ENCODE assay signal across 8 cellular contexts in genomic region chr1:233327938-233328660, GRCh38. TPM values are rescaled to one million over a fixed set of nuclear protein-coding genes. Genes with fewer than 3 reads are reported as not detected.
DNase-seq lines count a peak whose midpoint lies in the region; ATAC-seq, FAIRE-seq and TF ChIP-seq lines count a peak whose summit lies in the region.

No MANE protein-coding gene starts in this region.

- TF ChIP-seq POLR2A in A549 (IDR thresholded peaks at IDR 0.05; ENCODE audit: low read length) (no peak), GM18505 (IDR thresholded peaks at IDR 0.05; ENCODE audit: borderline replicate concordance, extremely low read depth, insufficient read depth, insufficient read length) (no peak)

- FAIRE-seq in A549 (lab: Jason Lieb, UNC), result no peak

- H3K4me2 ChIP-seq in A549, result peak overlapping the region; percentile 95

- in situ Hi-C loops in astrocyte of the spinal cord (cut with HindIII; ENCODE audit: low sequenced_read_pairs), result no loop called here

- TF ChIP-seq EP300 in A549 (IDR thresholded peaks at IDR 0.05), result no peak

- H3K4me3 ChIP-seq in A549 (peak overlapping the region; percentile 98), astrocyte of the spinal cord (ENCODE audit: low read depth, low read length) (peak overlapping the region; percentile 35)

- no peaks in the 10 kb centered on the region for H3K9me3 ChIP-seq in A549

- TF ChIP-seq CTCF in A549 (IDR thresholded peaks at IDR 0.05), result no peak
- TF ChIP-seq CTCF in astrocyte of the spinal cord (IDR thresholded peaks at IDR 0.05; ENCODE audit: low read depth, low read length), result no peak

- H3K4me1 ChIP-seq in A549, result peaks cover 34% of the 10 kb centered on the region

- ATAC-seq in A549 (peak; percentile 36 to 51), GM18505 (IDR thresholded peaks at IDR 0.05; ENCODE audit: unreplicated experiment) (peak; percentile 27), HG02970 (IDR thresholded peaks at IDR 0.05; ENCODE audit: low FRiP score, unreplicated experiment) (peak; percentile 30)

- CTCF ChIA-PET in A549 (lab: Yijun Ruan, JAX), result interaction anchor here (0.6 to 1.6 kb wide), 8 partner anchors 10 to 783 kb away, joined by 3 to 4 read pairs (median 3); no protein-coding TSS in a partner anchor

- under 1% methylated on average over 35 of the region's 105 CpGs for WGBS in A549 (ENCODE audit: missing lambda C conversion rate)

- POLR2A ChIA-PET in A549 (lab: Yijun Ruan, JAX), result interaction anchor here (0.9 to 1.3 kb wide), 3 partner anchors 12 to 32 kb away, joined by 3 to 7 read pairs (median 4); no protein-coding TSS in a partner anchor

- H3K27ac ChIP-seq in A549, result peak overlapping the region; percentile 96 to 97

- DNase-seq in A549 (ENCODE audit: low read depth in 1 of 2, low spot score in 1 of 2) (peak in 1 of 2 experiments; percentile 30), RPMI8226 (peak; percentile 67), astrocyte of the spinal cord (ENCODE audit: low read depth, low spot score) (no peak), iris pigment epithelial cell (ENCODE audit: low read depth) (peak; percentile 15), dedifferentiated amniotic fluid mesenchymal stem cell (ENCODE audit: extremely low spot score) (no peak)
- peak; percentile 31 for DNase-seq in stimulated activated CD4-positive, alpha-beta T cell treated with anti-CD3 and anti-CD28 coated beads, Interleukin-4, amount 100 ng/mL, for 1 hour

- no peak for TF ChIP-seq RAD21 in A549 (conservative IDR thresholded peaks at IDR 0.05 in 1 of 2, IDR thresholded peaks at IDR 0.05 in 1 of 2)

TF ChIP-seq in A549, 52 proteins besides CTCF, POLR2A, EP300 and RAD21 (continues in another document):
- TF ChIP-seq CHD2 (IDR thresholded peaks at IDR 0.05; ENCODE audit: low read length, partially characterized antibody) (no peak), RNF2 (IDR thresholded peaks at IDR 0.05; ENCODE audit: borderline replicate concordance, low read depth) (no peak), JUN (IDR thresholded peaks at IDR 0.05) (peak; percentile 36 to 54; a peak in 2 of 5 replicates), GATA3 (IDR thresholded peaks at IDR 0.05; ENCODE audit: borderline replicate concordance) (no peak), MAFK (IDR thresholded peaks at IDR 0.05; ENCODE audit: partially characterized antibody) (no peak), RARB (CRISPR knock-in tag; IDR thresholded peaks at IDR 0.05) (no peak), ZNF302 (CRISPR knock-in tag; IDR thresholded peaks at IDR 0.05) (no peak), ZC3H11A (IDR thresholded peaks at IDR 0.05) (no peak), ZFP36 (IDR thresholded peaks at IDR 0.05; ENCODE audit: borderline replicate concordance, partially characterized antibody) (no peak), SREBF2 (IDR thresholded peaks at IDR 0.05) (no peak), FOSL2 (IDR thresholded peaks at IDR 0.05) (no peak), FOSL2 (CRISPR knock-in tag; IDR thresholded peaks at IDR 0.05) (no peak), PHF8 (IDR thresholded peaks at IDR 0.05; ENCODE audit: borderline replicate concordance, low read depth) (peak; percentile 74), NFE2L2 (conservative IDR thresholded peaks at IDR 0.05; ENCODE audit: low read length) (no peak), KDM1A (IDR thresholded peaks at IDR 0.05; ENCODE audit: low read depth) (no peak), EHMT2 (IDR thresholded peaks at IDR 0.05; ENCODE audit: low read depth) (no peak), SMC3 (IDR thresholded peaks at IDR 0.05) (no peak), EHF (CRISPR knock-in tag; IDR thresholded peaks at IDR 0.05) (no peak), BHLHE40 (IDR thresholded peaks at IDR 0.05; ENCODE audit: low read depth, low read length) (no peak), ATOH8 (CRISPR knock-in tag; IDR thresholded peaks at IDR 0.05; ENCODE audit: low read depth) (no peak), ELK1 (IDR thresholded peaks at IDR 0.05; ENCODE audit: low read depth, low read length) (no peak), CBX8 (IDR thresholded peaks at IDR 0.05) (no peak), HEYL (CRISPR knock-in tag; IDR thresholded peaks at IDR 0.05) (no peak), CEBPB (IDR thresholded peaks at IDR 0.05) (no peak), ZSCAN20 (CRISPR knock-in tag; IDR thresholded peaks at IDR 0.05) (no peak), CHD4 (IDR thresholded peaks at IDR 0.05; ENCODE audit: borderline replicate concordance) (no peak), TFCP2L1 (CRISPR knock-in tag; IDR thresholded peaks at IDR 0.05) (no peak), RCOR1 (IDR thresholded peaks at IDR 0.05; ENCODE audit: low read depth, low read length) (no peak), NR3C1 (IDR thresholded peaks at IDR 0.05) (no peak), FOSB (CRISPR knock-in tag; IDR thresholded peaks at IDR 0.05) (no peak), HDAC2 (IDR thresholded peaks at IDR 0.05) (no peak), REST (IDR thresholded peaks at IDR 0.05) (no peak), FOXS1 (CRISPR knock-in tag; IDR thresholded peaks at IDR 0.05) (no peak), HOXB5 (CRISPR knock-in tag; IDR thresholded peaks at IDR 0.05) (0 out of 2 replicates have a peak, but pooled peaks have one; percentile 26), NPAS2 (CRISPR knock-in tag; IDR thresholded peaks at IDR 0.05; ENCODE audit: borderline replicate concordance) (no peak), ESRRA (IDR thresholded peaks at IDR 0.05; ENCODE audit: borderline replicate concordance, low read length) (no peak), E2F6 (IDR thresholded peaks at IDR 0.05; ENCODE audit: borderline replicate concordance, low read depth) (peak; percentile 56; the same call in 1 of the 2 replicates), TP53 (CRISPR knock-in tag; IDR thresholded peaks at IDR 0.05) (no peak)

RNA-seq across cellular contexts. Expression of gene MAP3K21, which starts 0.6 kb away (rescaled TPM):
- polyA plus RNA-seq in A549 (2011; rRNA removed) (23.5 and 26.9 TPM in 2 replicates), A549 (2017; fragmentation: RNase III; extraction: RNeasy Plus Mini Kit Qiagen cat#74134 plus additional on column Dnase treatment) (14.0 to 14.4 TPM (median 14.2 TPM) in 3 replicates)
- 12.4 and 14.9 TPM in 2 replicates for polyA plus RNA-seq in A549 (2012; cell fraction: cytosol; rRNA removed)
- polyA plus RNA-seq in A549 (2012; cell fraction: nucleus; rRNA removed), result 21.3 and 22.7 TPM in 2 replicates
- polyA minus RNA-seq in A549 (2011; rRNA and poly(A)+ RNA removed), result 30.4 and 34.4 TPM in 2 replicates

RNA-seq across cellular contexts. Expression of gene PCNX2, which starts 32.6 kb away (rescaled TPM):
- polyA plus RNA-seq in A549 (2011; rRNA removed), result 27.2 and 31.5 TPM in 2 replicates
- polyA plus RNA-seq in A549 (2012; cell fraction: cytosol; rRNA removed), result 11.3 and 13.9 TPM in 2 replicates
- polyA plus RNA-seq in A549 (2012; cell fraction: nucleus; rRNA removed), result 33.4 and 41.8 TPM in 2 replicates
- 8.7 to 9.0 TPM (median 8.8 TPM) in 3 replicates for polyA plus RNA-seq in A549 (2017; fragmentation: RNase III; extraction: RNeasy Plus Mini Kit Qiagen cat#74134 plus additional on column Dnase treatment)
- 207 and 209 TPM in 2 replicates for polyA minus RNA-seq in A549 (2011; rRNA and poly(A)+ RNA removed)

Comparison
In these comparisons a context has a peak if more than half of its experiments do, and no peak if none do; other contexts are left out.
1. DNase-seq: peak in RPMI8226 (single experiment), iris pigment epithelial cell (single experiment) and stimulated activated CD4-positive, alpha-beta T cell treated with anti-CD3 and anti-CD28 coated beads, Interleukin-4, amount 100 ng/mL, for 1 hour (single experiment); none in astrocyte of the spinal cord (single experiment) and dedifferentiated amniotic fluid mesenchymal stem cell (single experiment).
2. Peak in every context shown above with its lines, with median percentiles within 50 percentile points of each other: ATAC-seq.